ENCODE assay signal across 25 cellular contexts in genomic region chr21:36188937-36189336, GRCh38. TPM values are rescaled to one million over a fixed set of nuclear protein-coding genes. Genes with fewer than 3 reads are reported as not detected.
DNase-seq lines count a peak whose midpoint lies in the region; TF ChIP-seq lines count a peak whose summit lies in the region.
"Had no signal": no experiment of that assay in that cellular context is flagged by ENCODE, and none has a peak within 500 bp of the region (broad histone marks: within the 10 kb centered on the region; RNA-seq: fewer than 3 reads in every experiment).

No MANE protein-coding gene starts in this region.

- H3K27ac ChIP-seq in 22Rv1 (peak overlapping the region; percentile 85), C4-2B (peak overlapping the region; percentile 94), VCaP (peak overlapping the region; percentile 100), parathyroid adenoma (peak overlapping the region; percentile 68)

- H3K36me3 ChIP-seq in parathyroid adenoma (ENCODE audit: control insufficient read depth, insufficient read depth, low read length) = no peaks in the 10 kb centered on the region
- H3K36me3 ChIP-seq: pancreas had no signal

- no peaks in the 10 kb centered on the region for H3K27me3 Mint-ChIP-seq in activated CD4-positive, alpha-beta T cell treated with anti-CD3 and anti-CD28 coated beads, Interleukin-2, amount 10 ng/mL, durations not matched to agents 7 days and 5 days
- H3K27me3 Mint-ChIP-seq: activated naive CD8-positive, alpha-beta T cell treated with anti-CD3 and anti-CD28 coated beads, Interleukin-2, amount 50 U/mL, for 24 hours; stimulated activated naive CD8-positive, alpha-beta T cell treated with anti-CD3 and anti-CD28 coated beads, Interleukin-15, Interleukin-2, amounts not matched to agents 100 ng/mL and 50 ng/mL, for 24 hours had no signal

- CTCF ChIA-PET in activated CD4-positive, alpha-beta T cell treated with anti-CD3 and anti-CD28 coated beads, Interleukin-2, amount 10 ng/mL, durations not matched to agents 7 days and 5 days (lab: Charles Lee) = interaction anchor here (1.3 to 3.8 kb wide), 3 partner anchors 14 to 25 kb away, joined by 3 to 15 read pairs (median 6); no protein-coding TSS in a partner anchor

- no peak overlapping the region for H2AFZ ChIP-seq in parathyroid adenoma

- no peak for DNase-seq in activated CD4-positive, alpha-beta T cell treated with anti-CD3 and anti-CD28 coated beads, Interleukin-2, amount 10 ng/mL, durations not matched to agents 7 days and 5 days
- no peak for DNase-seq in GM10266 (ENCODE audit: extremely low spot score)
- DNase-seq in NCI-H2081 treated with DMSO at 0.1 percent for 48 hours (lab: John Stamatoyannopoulos, UW) = no peak
- DNase-seq in activated T-cell treated with anti-CD3 and anti-CD28 coated beads, Interleukin-2, amount 50 U/mL, for 1 hour = no peak
- DNase-seq: activated CD4-positive, alpha-beta T cell treated with anti-CD3 and anti-CD28 coated beads for 1 hour; activated CD8-positive, alpha-beta T cell treated with anti-CD3 and anti-CD28 coated beads, Interleukin-2, amount 10 ng/mL, durations not matched to agents 7 days and 5 days; activated gamma-delta T cell; activated naive CD8-positive, alpha-beta T cell treated with anti-CD3 and anti-CD28 coated beads, Interleukin-2, amount 50 U/mL, for 24 hours; CD8-positive, alpha-beta T cell; GDM1; GOT3; midbrain; NCI-H1436 treated with DMSO at 0.1 percent for 48 hours; nephron progenitor cell; stimulated activated CD4-positive, alpha-beta T cell treated with anti-CD3 and anti-CD28 coated beads, Interleukin-15, amount 100 ng/mL, for 24 hours; T1000; trophoblast cell had no signal

- no peak overlapping the region for H3K9ac ChIP-seq in parathyroid adenoma

- H3K9me3 Mint-ChIP-seq in activated CD4-positive, alpha-beta T cell treated with anti-CD3 and anti-CD28 coated beads, Interleukin-2, amount 10 ng/mL, durations not matched to agents 7 days and 5 days = no peaks in the 10 kb centered on the region
- H3K9me3 Mint-ChIP-seq: activated naive CD8-positive, alpha-beta T cell treated with anti-CD3 and anti-CD28 coated beads, Interleukin-2, amount 50 U/mL, for 24 hours; CD8-positive, alpha-beta T cell; nephron progenitor cell; stimulated activated naive CD8-positive, alpha-beta T cell treated with anti-CD3 and anti-CD28 coated beads, Interleukin-15, Interleukin-2, amounts not matched to agents 100 ng/mL and 50 ng/mL, for 24 hours had no signal

- H3K4me3 Mint-ChIP-seq in activated CD4-positive, alpha-beta T cell treated with anti-CD3 and anti-CD28 coated beads, Interleukin-2, amount 10 ng/mL, durations not matched to agents 7 days and 5 days = no peak overlapping the region
- H3K4me3 Mint-ChIP-seq: activated CD8-positive, alpha-beta T cell treated with anti-CD3 and anti-CD28 coated beads, Interleukin-2, amount 10 ng/mL, durations not matched to agents 7 days and 5 days; activated naive CD8-positive, alpha-beta T cell treated with anti-CD3 and anti-CD28 coated beads, Interleukin-2, amount 50 U/mL, for 24 hours; CD8-positive, alpha-beta T cell; nephron progenitor cell; stimulated activated naive CD8-positive, alpha-beta T cell treated with anti-CD3 and anti-CD28 coated beads, Interleukin-15, Interleukin-2, amounts not matched to agents 100 ng/mL and 50 ng/mL, for 24 hours had no signal

- H3K4me2 ChIP-seq in parathyroid adenoma (ENCODE audit: low read length) = no peak overlapping the region

- H3K27ac Mint-ChIP-seq in activated CD4-positive, alpha-beta T cell treated with anti-CD3 and anti-CD28 coated beads, Interleukin-2, amount 10 ng/mL, durations not matched to agents 7 days and 5 days = no peak overlapping the region
- H3K27ac Mint-ChIP-seq: activated CD8-positive, alpha-beta T cell treated with anti-CD3 and anti-CD28 coated beads, Interleukin-2, amount 10 ng/mL, durations not matched to agents 7 days and 5 days; activated naive CD8-positive, alpha-beta T cell treated with anti-CD3 and anti-CD28 coated beads, Interleukin-2, amount 50 U/mL, for 24 hours; CD8-positive, alpha-beta T cell; nephron progenitor cell; stimulated activated naive CD8-positive, alpha-beta T cell treated with anti-CD3 and anti-CD28 coated beads, Interleukin-15, Interleukin-2, amounts not matched to agents 100 ng/mL and 50 ng/mL, for 24 hours had no signal

- TF ChIP-seq CTCF in 22Rv1 (IDR thresholded peaks at IDR 0.05) (no peak), C4-2B (conservative IDR thresholded peaks at IDR 0.05) (no peak), VCaP (conservative IDR thresholded peaks at IDR 0.05) (no peak), parathyroid adenoma (IDR thresholded peaks at IDR 0.05) (no peak), GM10266 (IDR thresholded peaks at IDR 0.05; ENCODE audit: control insufficient read depth, insufficient read depth, low read depth, missing control alignments) (no peak)

- POLR2A ChIA-PET in activated CD4-positive, alpha-beta T cell treated with anti-CD3 and anti-CD28 coated beads, Interleukin-2, amount 10 ng/mL, durations not matched to agents 7 days and 5 days (lab: Charles Lee) = no interaction called here

- H3K9me3 ChIP-seq in parathyroid adenoma (ENCODE audit: control insufficient read depth, low read length) = no peaks in the 10 kb centered on the region
- H3K9me3 ChIP-seq: pancreas had no signal

- no peak overlapping the region for H3K4me3 ChIP-seq in parathyroid adenoma (ENCODE audit: low read depth, low read length)
- H3K4me3 ChIP-seq: K562, pancreas had no signal

- H3K4me1 ChIP-seq in parathyroid adenoma = peaks cover 22% of the 10 kb centered on the region

- no peaks in the 10 kb centered on the region for H3K27me3 ChIP-seq in parathyroid adenoma (ENCODE audit: control insufficient read depth, insufficient read depth, low read length)
- H3K27me3 ChIP-seq: pancreas had no signal

- H3K4me1 Mint-ChIP-seq in activated CD4-positive, alpha-beta T cell treated with anti-CD3 and anti-CD28 coated beads, Interleukin-2, amount 10 ng/mL, durations not matched to agents 7 days and 5 days = peaks cover 20% of the 10 kb centered on the region

- H3K79me2 ChIP-seq in parathyroid adenoma = peaks cover 2% of the 10 kb centered on the region

- peaks cover 11% of the 10 kb centered on the region for H3K36me3 Mint-ChIP-seq in activated CD4-positive, alpha-beta T cell treated with anti-CD3 and anti-CD28 coated beads, Interleukin-2, amount 10 ng/mL, durations not matched to agents 7 days and 5 days (ENCODE audit: low read depth)

RNA-seq across cellular contexts. Expression of gene DOP1B, which starts 32.3 kb away (rescaled TPM):
- total RNA-seq in activated CD4-positive, alpha-beta T cell treated with anti-CD3 and anti-CD28 coated beads, Interleukin-2, amount 10 ng/mL, durations not matched to agents 7 days and 5 days = 10 to 100 TPM; 24.6 to 24.7 TPM

RNA-seq across cellular contexts. Expression of gene CBR3, which starts 54.1 kb away (rescaled TPM):
- total RNA-seq in activated CD4-positive, alpha-beta T cell treated with anti-CD3 and anti-CD28 coated beads, Interleukin-2, amount 10 ng/mL, durations not matched to agents 7 days and 5 days = 10 to 100 TPM; 24.4 to 30.9 TPM
- total RNA-seq: K562, left lobe of liver had no signal
